Comparison of ENCODE assay signal across 20 cellular contexts in the genomic region with DNA sequence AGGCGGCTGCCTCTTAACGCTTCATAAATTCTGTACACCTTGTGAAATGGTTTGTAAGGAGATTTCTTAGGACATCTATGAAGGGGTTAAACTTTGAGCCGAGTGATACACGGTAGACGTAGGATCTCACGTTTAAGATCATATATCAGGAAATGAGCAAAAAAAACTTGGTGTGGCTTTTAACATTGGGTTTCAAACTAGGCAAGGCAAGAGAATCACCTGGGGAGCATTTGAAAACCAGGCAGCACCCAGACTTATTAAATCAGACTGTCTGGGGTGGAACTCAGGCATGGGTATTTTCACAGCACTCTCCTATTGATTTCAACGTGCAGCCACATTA. TPM values are rescaled to one million over a fixed set of nuclear protein-coding genes. Genes with fewer than 3 reads are reported as not detected.
DNase-seq lines count a peak whose midpoint lies in the region; ATAC-seq lines count a peak whose summit lies in the region.
"Had no signal": no experiment of that assay in that cellular context is flagged by ENCODE, and none has a peak within 500 bp of the region (broad histone marks: within the 10 kb centered on the region; RNA-seq: fewer than 3 reads in every experiment).

No MANE protein-coding gene starts in this region.

- peaks cover 0 to 5% (median 0%) of the 10 kb centered on the region in 8 donors for H3K9me3 Mint-ChIP-seq in CD4-positive, alpha-beta memory T cell
- peaks cover 16% of the 10 kb centered on the region for H3K9me3 Mint-ChIP-seq in activated CD8-positive, alpha-beta T cell treated with anti-CD3 and anti-CD28 coated beads, Interleukin-2, amount 10 ng/mL, durations not matched to agents 7 days and 5 days (ENCODE audit: insufficient read depth)

- no peak for ATAC-seq in activated CD8-positive, alpha-beta T cell treated with anti-CD3 and anti-CD28 coated beads, Interleukin-2, amount 10 ng/mL, durations not matched to agents 7 days and 5 days
- ATAC-seq in GM19452 (IDR thresholded peaks at IDR 0.05; ENCODE audit: unreplicated experiment) (no peak), Right ventricle myocardium superior (ENCODE audit: poor library complexity) (no peak)
- ATAC-seq: left lobe of liver, mucosa of descending colon, PC-3 had no signal

- H4K20me1 ChIP-seq in BLaER1: no peaks in the 10 kb centered on the region

- H3K4me3 ChIP-seq in BLaER1: no peak overlapping the region
- H3K4me3 ChIP-seq in CD4-positive, alpha-beta memory T cell (ENCODE audit: low read length in 2 of 2): peak overlapping the region in 1 of 2 donors; percentile 46
- H3K4me3 ChIP-seq: mucosa of descending colon, SK-N-MC had no signal

- 0 out of 2 replicates have a peak, but pooled peaks cover 4% of the 10 kb centered on the region for H3K36me3 ChIP-seq in BLaER1
- H3K36me3 ChIP-seq in CD4-positive, alpha-beta memory T cell (ENCODE audit: insufficient read depth, low read length): no peaks in the 10 kb centered on the region

- peak overlapping the region; percentile 78 to 92 (median 88) for H3K4me3 Mint-ChIP-seq in CD4-positive, alpha-beta memory T cell
- H3K4me3 Mint-ChIP-seq in activated CD8-positive, alpha-beta T cell treated with anti-CD3 and anti-CD28 coated beads, Interleukin-2, amount 10 ng/mL, durations not matched to agents 7 days and 5 days: peak overlapping the region; percentile 69
- H3K4me3 Mint-ChIP-seq: brain had no signal

- H3K4me2 ChIP-seq in BLaER1: peak overlapping the region; percentile 33; the same call in 1 of the 2 replicates

- CTCF ChIA-PET in CD4-positive, alpha-beta memory T cell (lab: Charles Lee; ENCODE audit: partially characterized antibody): interaction anchor here (0.9 to 5.9 kb wide), 2 partner anchors 10 to 57 kb away, joined by 3 to 37 read pairs; no protein-coding TSS in a partner anchor
- CTCF ChIA-PET in activated CD8-positive, alpha-beta T cell treated with anti-CD3 and anti-CD28 coated beads, Interleukin-2, amount 10 ng/mL, durations not matched to agents 7 days and 5 days (lab: Charles Lee): interaction anchor here (1.5 kb wide), 1 partner anchor 27 kb away, joined by 5 read pairs; no protein-coding TSS in a partner anchor

- DNase-seq in CD4-positive, alpha-beta memory T cell: peak; percentile 45 to 60 (median 53)
- DNase-seq in activated CD8-positive, alpha-beta T cell treated with anti-CD3 and anti-CD28 coated beads, Interleukin-2, amount 10 ng/mL, durations not matched to agents 7 days and 5 days: no peak
- DNase-seq in left kidney (ENCODE audit: low read depth, low spot score): peak; percentile 62
- DNase-seq in Right ventricle myocardium superior: no peak
- no peak for DNase-seq in DMS53 treated with DMSO at 0.1 percent for 48 hours (lab: John Stamatoyannopoulos, UW; ENCODE audit: unreplicated experiment)
- DNase-seq: dermis blood vessel endothelial cell, IMR-90, MM.1S, mucosa of descending colon, NCI-H1694 treated with DMSO at 0.1 percent for 48 hours, NCI-H226, PC-3, substantia nigra had no signal

- H3K27me3 Mint-ChIP-seq in CD4-positive, alpha-beta memory T cell: no peaks in the 10 kb centered on the region
- no peaks in the 10 kb centered on the region for H3K27me3 Mint-ChIP-seq in activated CD8-positive, alpha-beta T cell treated with anti-CD3 and anti-CD28 coated beads, Interleukin-2, amount 10 ng/mL, durations not matched to agents 7 days and 5 days (ENCODE audit: low read depth)
- H3K27me3 Mint-ChIP-seq: brain had no signal

- H3K4me1 Mint-ChIP-seq in CD4-positive, alpha-beta memory T cell: peaks cover 42 to 75% (median 60%) of the 10 kb centered on the region in 4 donors
- H3K4me1 Mint-ChIP-seq in activated CD8-positive, alpha-beta T cell treated with anti-CD3 and anti-CD28 coated beads, Interleukin-2, amount 10 ng/mL, durations not matched to agents 7 days and 5 days (ENCODE audit: low read depth): peaks cover 79% of the 10 kb centered on the region

- H3K9me3 ChIP-seq in BLaER1: peaks cover 18% of the 10 kb centered on the region
- no peaks in the 10 kb centered on the region for H3K9me3 ChIP-seq in CD4-positive, alpha-beta memory T cell (ENCODE audit: control insufficient read depth in 1 of 2, low read length in 2 of 2)
- H3K9me3 ChIP-seq: mucosa of descending colon had no signal

- POLR2A ChIA-PET in CD4-positive, alpha-beta memory T cell (lab: Charles Lee; ENCODE audit: partially characterized antibody): interaction anchor here (0.8 to 2.1 kb wide), 6 partner anchors 11 to 68 kb away, joined by 3 to 18 read pairs (median 4); no protein-coding TSS in a partner anchor
- POLR2A ChIA-PET in activated CD8-positive, alpha-beta T cell treated with anti-CD3 and anti-CD28 coated beads, Interleukin-2, amount 10 ng/mL, durations not matched to agents 7 days and 5 days (lab: Charles Lee): no interaction called here

- no peak overlapping the region for H3K27ac ChIP-seq in BLaER1
- peak overlapping the region; percentile 44 for H3K27ac ChIP-seq in CD4-positive, alpha-beta memory T cell (ENCODE audit: low read depth, low read length)
- H3K27ac ChIP-seq: SK-N-MC had no signal

- H3K27me3 ChIP-seq in BLaER1: no peaks in the 10 kb centered on the region
- no peaks in the 10 kb centered on the region for H3K27me3 ChIP-seq in CD4-positive, alpha-beta memory T cell (ENCODE audit: insufficient read depth, low read length)

- H3K4me1 ChIP-seq in BLaER1: peaks cover 75% of the 10 kb centered on the region
- peaks cover 62% of the 10 kb centered on the region for H3K4me1 ChIP-seq in CD4-positive, alpha-beta memory T cell (ENCODE audit: insufficient read depth, low read length)

- H3K36me3 Mint-ChIP-seq in CD4-positive, alpha-beta memory T cell: no peaks in the 10 kb centered on the region
- peaks cover 32% of the 10 kb centered on the region for H3K36me3 Mint-ChIP-seq in activated CD8-positive, alpha-beta T cell treated with anti-CD3 and anti-CD28 coated beads, Interleukin-2, amount 10 ng/mL, durations not matched to agents 7 days and 5 days (ENCODE audit: low read depth)
- H3K36me3 Mint-ChIP-seq: brain had no signal

- H3K27ac Mint-ChIP-seq in CD4-positive, alpha-beta memory T cell: peak overlapping the region; percentile 88 to 98 (median 97)
- peak overlapping the region; percentile 93 for H3K27ac Mint-ChIP-seq in activated CD8-positive, alpha-beta T cell treated with anti-CD3 and anti-CD28 coated beads, Interleukin-2, amount 10 ng/mL, durations not matched to agents 7 days and 5 days

- no peak overlapping the region for H3K9ac ChIP-seq in BLaER1

- intact Hi-C loops in CD4-positive, alpha-beta memory T cell (cut with micrococcal nuclease): loop anchor here (1.0 to 10.0 kb wide), 5 partner anchors 22 to 1840 kb away; a partner anchor contains a TSS
- intact Hi-C loops in Right ventricle myocardium superior (cut with DNase I): no loop called here

RNA-seq across cellular contexts. Expression of a gene that starts 26.4 kb away (rescaled TPM):
- 1 to 10 TPM; 1.0 to 1.5 TPM for total RNA-seq in CD4-positive, alpha-beta memory T cell
- polyA plus RNA-seq in CD4-positive, alpha-beta memory T cell: 1 to 10 TPM; 1.5 to 4.6 TPM
- total RNA-seq in activated CD8-positive, alpha-beta T cell treated with anti-CD3 and anti-CD28 coated beads, Interleukin-2, amount 10 ng/mL, durations not matched to agents 7 days and 5 days: 1 to 10 TPM; 1.9 to 2.9 TPM
- total RNA-seq in Right ventricle myocardium superior: 0.89 TPM
- total RNA-seq: dermis blood vessel endothelial cell, G401, IMR-90, osteoblast, PC-3 had no signal
- polyA plus RNA-seq: IMR-90 had no signal

Comparison
In these comparisons a context has a peak if more than half of its experiments do, and no peak if none do; other contexts are left out.
1. DNase-seq: peak in CD4-positive, alpha-beta memory T cell (5 of 5) and left kidney (single experiment); none in activated CD8-positive, alpha-beta T cell treated with anti-CD3 and anti-CD28 coated beads, Interleukin-2, amount 10 ng/mL, durations not matched to agents 7 days and 5 days (single experiment), Right ventricle myocardium superior (single experiment) and DMS53 treated with DMSO at 0.1 percent for 48 hours (single experiment).